In the genomic region with DNA sequence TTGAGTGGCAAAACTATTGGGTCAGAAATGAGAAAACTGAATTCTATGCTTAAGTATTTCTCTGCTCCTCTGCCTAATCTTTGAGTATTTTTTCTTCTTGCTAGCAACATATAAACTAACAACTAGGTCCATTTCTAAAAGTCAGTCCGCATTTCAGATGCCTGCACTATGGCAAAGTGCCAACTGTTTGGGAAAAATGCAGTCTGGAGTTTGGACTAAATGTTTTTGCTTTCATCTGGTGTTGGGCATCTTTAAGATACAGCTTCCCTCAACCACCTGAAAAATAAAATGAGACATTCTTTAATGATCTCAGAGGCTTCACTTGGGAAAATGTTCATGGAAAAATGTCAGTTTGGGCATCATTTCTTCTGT, we compare ENCODE assay signal across 1 cellular context.
TF ChIP-seq lines count a peak whose summit lies in the region.

No MANE protein-coding gene starts in this region.

TF ChIP-seq in SK-N-SH treated with all-trans-retinoic acid at 6 μM for 48 hours, 23 proteins besides CTCF, POLR2A, EP300 and RAD21 (continued from another document):
- TF ChIP-seq, protein P1, sequence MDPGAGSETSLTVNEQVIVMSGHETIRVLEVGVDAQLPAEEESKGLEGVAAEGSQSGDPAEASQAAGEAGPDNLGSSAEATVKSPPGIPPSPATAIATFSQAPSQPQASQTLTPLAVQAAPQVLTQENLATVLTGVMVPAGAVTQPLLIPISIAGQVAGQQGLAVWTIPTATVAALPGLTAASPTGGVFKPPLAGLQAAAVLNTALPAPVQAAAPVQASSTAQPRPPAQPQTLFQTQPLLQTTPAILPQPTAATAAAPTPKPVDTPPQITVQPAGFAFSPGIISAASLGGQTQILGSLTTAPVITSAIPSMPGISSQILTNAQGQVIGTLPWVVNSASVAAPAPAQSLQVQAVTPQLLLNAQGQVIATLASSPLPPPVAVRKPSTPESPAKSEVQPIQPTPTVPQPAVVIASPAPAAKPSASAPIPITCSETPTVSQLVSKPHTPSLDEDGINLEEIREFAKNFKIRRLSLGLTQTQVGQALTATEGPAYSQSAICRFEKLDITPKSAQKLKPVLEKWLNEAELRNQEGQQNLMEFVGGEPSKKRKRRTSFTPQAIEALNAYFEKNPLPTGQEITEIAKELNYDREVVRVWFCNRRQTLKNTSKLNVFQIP (CRISPR knock-in tag; IDR thresholded peaks at IDR 0.05; ENCODE audit: borderline replicate concordance, low read depth): no peak
- TF ChIP-seq ZFP30 (CRISPR knock-in tag; IDR thresholded peaks at IDR 0.05) (no peak), RARB (CRISPR knock-in tag; IDR thresholded peaks at IDR 0.05) (no peak), ZNF8 (CRISPR knock-in tag; IDR thresholded peaks at IDR 0.05) (no peak)
- TF ChIP-seq, protein P2, sequence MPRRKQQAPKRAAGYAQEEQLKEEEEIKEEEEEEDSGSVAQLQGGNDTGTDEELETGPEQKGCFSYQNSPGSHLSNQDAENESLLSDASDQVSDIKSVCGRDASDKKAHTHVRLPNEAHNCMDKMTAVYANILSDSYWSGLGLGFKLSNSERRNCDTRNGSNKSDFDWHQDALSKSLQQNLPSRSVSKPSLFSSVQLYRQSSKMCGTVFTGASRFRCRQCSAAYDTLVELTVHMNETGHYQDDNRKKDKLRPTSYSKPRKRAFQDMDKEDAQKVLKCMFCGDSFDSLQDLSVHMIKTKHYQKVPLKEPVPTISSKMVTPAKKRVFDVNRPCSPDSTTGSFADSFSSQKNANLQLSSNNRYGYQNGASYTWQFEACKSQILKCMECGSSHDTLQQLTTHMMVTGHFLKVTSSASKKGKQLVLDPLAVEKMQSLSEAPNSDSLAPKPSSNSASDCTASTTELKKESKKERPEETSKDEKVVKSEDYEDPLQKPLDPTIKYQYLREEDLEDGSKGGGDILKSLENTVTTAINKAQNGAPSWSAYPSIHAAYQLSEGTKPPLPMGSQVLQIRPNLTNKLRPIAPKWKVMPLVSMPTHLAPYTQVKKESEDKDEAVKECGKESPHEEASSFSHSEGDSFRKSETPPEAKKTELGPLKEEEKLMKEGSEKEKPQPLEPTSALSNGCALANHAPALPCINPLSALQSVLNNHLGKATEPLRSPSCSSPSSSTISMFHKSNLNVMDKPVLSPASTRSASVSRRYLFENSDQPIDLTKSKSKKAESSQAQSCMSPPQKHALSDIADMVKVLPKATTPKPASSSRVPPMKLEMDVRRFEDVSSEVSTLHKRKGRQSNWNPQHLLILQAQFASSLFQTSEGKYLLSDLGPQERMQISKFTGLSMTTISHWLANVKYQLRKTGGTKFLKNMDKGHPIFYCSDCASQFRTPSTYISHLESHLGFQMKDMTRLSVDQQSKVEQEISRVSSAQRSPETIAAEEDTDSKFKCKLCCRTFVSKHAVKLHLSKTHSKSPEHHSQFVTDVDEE (CRISPR knock-in tag; IDR thresholded peaks at IDR 0.05): no peak
TF ChIP-seq in SK-N-SH treated with all-trans-retinoic acid at 6 μM for 48 hours: peak in this region for 0.
